16 cellular contexts compared by ENCODE assay signal in genomic region chr20:13212750-13213149, GRCh38. TPM values are rescaled to one million over a fixed set of nuclear protein-coding genes. Genes with fewer than 3 reads are reported as not detected.
DNase-seq lines count a peak whose midpoint lies in the region; ATAC-seq lines count a peak whose summit lies in the region.
"Had no signal": no experiment of that assay in that cellular context is flagged by ENCODE, and none has a peak within 500 bp of the region (broad histone marks: within the 10 kb centered on the region; RNA-seq: fewer than 3 reads in every experiment).

No MANE protein-coding gene starts in this region.

- no peak for ATAC-seq in left ventricle myocardium superior
- ATAC-seq: left lobe of liver, natural killer cell, Right ventricle myocardium inferior had no signal

- peak; percentile 52 for DNase-seq in AG08395 (ENCODE audit: low spot score)
- DNase-seq in Daoy (ENCODE audit: low read depth), result peak; percentile 13
- DNase-seq in HS-5 (ENCODE audit: low read depth), result peak; percentile 55
- DNase-seq in fibroblast of peridontal ligament (ENCODE audit: extremely low read depth), result peak; percentile 37
- no peak for DNase-seq in GOT3 (lab: John Stamatoyannopoulos, UW)
- DNase-seq in left ventricle myocardium superior, result no peak
- DNase-seq in hepatic stellate cell (ENCODE audit: low spot score), result no peak
- DNase-seq: CD4-positive, alpha-beta memory T cell; GDM1; KG1; natural killer cell; NCI-H2029; NCI-H748 treated with DMSO at 0.1 percent for 48 hours; stomach had no signal

- intact Hi-C loops in left ventricle myocardium superior (cut with micrococcal nuclease), result no loop called here

RNA-seq across cellular contexts. Expression of gene ISM1, which starts 8.3 kb away (rescaled TPM):
- total RNA-seq in Daoy (2014; rRNA removed; shearing (Covaris generic)), result 0.46 and 1.1 TPM in 2 replicates
- total RNA-seq in left ventricle myocardium superior, result 1.7 TPM

Comparison
In these comparisons a context has a peak if more than half of its experiments do, and no peak if none do; other contexts are left out.
1. DNase-seq: peak in AG08395 (single experiment), Daoy (single experiment), HS-5 (single experiment) and fibroblast of peridontal ligament (single experiment); none in GOT3 (single experiment), left ventricle myocardium superior (single experiment) and hepatic stellate cell (single experiment).